Comparison of ENCODE assay signal across 9 cellular contexts in the genomic region with DNA sequence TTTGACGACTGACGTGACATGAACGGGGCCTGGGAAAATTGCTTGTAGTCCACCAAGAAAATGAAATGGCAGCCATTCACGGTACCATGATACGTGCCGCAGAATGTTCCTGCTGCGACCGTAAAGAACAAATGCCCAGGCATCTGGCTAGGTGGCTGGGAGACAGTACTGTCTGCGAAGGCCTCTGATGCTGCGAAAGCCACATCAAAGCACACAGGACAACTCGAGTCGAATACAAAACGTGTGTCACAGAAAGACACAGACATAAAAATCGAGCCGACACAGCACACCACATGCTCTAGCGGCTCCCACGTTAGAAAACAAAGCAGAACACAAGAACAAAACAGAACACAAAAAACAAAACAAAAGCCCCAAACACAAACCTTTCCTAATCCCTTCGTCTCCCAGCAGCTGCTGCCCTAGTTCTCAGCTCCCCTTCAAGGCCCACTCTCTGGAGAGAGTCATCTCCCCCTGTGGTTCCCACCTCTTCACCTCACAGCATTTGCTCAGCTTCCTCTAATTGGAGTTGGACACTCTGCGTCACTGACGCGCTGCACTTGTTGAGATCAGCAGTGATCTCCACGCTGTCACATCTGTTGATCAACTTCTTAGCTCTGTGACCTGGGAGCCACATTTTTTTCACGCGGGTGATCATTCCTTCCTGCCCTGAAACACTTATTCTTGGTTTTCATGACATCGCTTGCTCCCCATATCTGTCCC.
DNase-seq lines count a peak whose midpoint lies in the region; ATAC-seq and TF ChIP-seq lines count a peak whose summit lies in the region.
"Had no signal": no experiment of that assay in that cellular context is flagged by ENCODE, and none has a peak within 500 bp of the region (broad histone marks: within the 10 kb centered on the region; RNA-seq: fewer than 3 reads in every experiment).

No MANE protein-coding gene starts in this region.

- H3K27me3 Mint-ChIP-seq in Caco-2 (ENCODE audit: insufficient read depth, unreplicated experiment): no peaks in the 10 kb centered on the region
- H3K27me3 Mint-ChIP-seq in activated CD4-positive, alpha-beta T cell treated with anti-CD3 and anti-CD28 coated beads, Interleukin-2, amount 10 ng/mL, durations not matched to agents 24 days and 14 days: no peaks in the 10 kb centered on the region

- CTCF ChIA-PET in Caco-2 (lab: Charles Lee): no interaction called here
- CTCF ChIA-PET in PC-3 (lab: Charles Lee): no interaction called here

- no peaks in the 10 kb centered on the region for H3K9me3 ChIP-seq in Caco-2
- no peaks in the 10 kb centered on the region for H3K9me3 ChIP-seq in smooth muscle cell (replicated peaks; ENCODE audit: low read depth)
- no peaks in the 10 kb centered on the region for H3K9me3 ChIP-seq in PC-3 (ENCODE audit: low read length)

- H3K27me3 ChIP-seq in Caco-2 (replicated peaks; ENCODE audit: control insufficient read depth, insufficient read depth, low read length) (no peaks in the 10 kb centered on the region), smooth muscle cell (ENCODE audit: low read depth) (no peaks in the 10 kb centered on the region), PC-3 (ENCODE audit: low read length) (no peaks in the 10 kb centered on the region)

- no peak overlapping the region for H2AFZ ChIP-seq in smooth muscle cell (ENCODE audit: low read depth)
- H2AFZ ChIP-seq in PC-3 (ENCODE audit: low read length): no peak overlapping the region

- ATAC-seq in PC-3: no peak

- BruUV-seq in Caco-2 (replicated peaks; lab: Mats Ljungman, UMichigan) (no TSS peak), PC-3 (replicated peaks; lab: Mats Ljungman, UMichigan) (no TSS peak)

- H3K36me3 ChIP-seq in Caco-2 (ENCODE audit: control insufficient read depth, insufficient read depth, low read length) (no peaks in the 10 kb centered on the region; the same call in none of the 2 replicates), smooth muscle cell (ENCODE audit: low read depth) (no peaks in the 10 kb centered on the region), PC-3 (ENCODE audit: low read depth, low read length) (peaks cover 22% of the 10 kb centered on the region)

- WGBS in smooth muscle cell (ENCODE audit: low lambda C conversion rate): 93% methylated on average over 25 of the region's 25 CpGs

- H3K9ac ChIP-seq in smooth muscle cell (ENCODE audit: low read depth) (no peak overlapping the region), PC-3 (ENCODE audit: low read length) (no peak overlapping the region)

- no peaks in the 10 kb centered on the region for H3K4me1 Mint-ChIP-seq in Caco-2 (ENCODE audit: low read depth, unreplicated experiment)
- peaks cover 41% of the 10 kb centered on the region for H3K4me1 Mint-ChIP-seq in activated CD4-positive, alpha-beta T cell treated with anti-CD3 and anti-CD28 coated beads, Interleukin-2, amount 10 ng/mL, durations not matched to agents 24 days and 14 days

- H3K4me2 ChIP-seq in smooth muscle cell (no peak overlapping the region), PC-3 (ENCODE audit: low read length) (no peak overlapping the region)

- H3K79me2 ChIP-seq in smooth muscle cell (ENCODE audit: low read depth): no peaks in the 10 kb centered on the region
- peaks cover 42% of the 10 kb centered on the region for H3K79me2 ChIP-seq in PC-3 (ENCODE audit: low read length)

- peak overlapping the region; percentile 3 for H3K27ac Mint-ChIP-seq in Caco-2 (ENCODE audit: unreplicated experiment)
- H3K27ac Mint-ChIP-seq in activated CD4-positive, alpha-beta T cell treated with anti-CD3 and anti-CD28 coated beads, Interleukin-2, amount 10 ng/mL, durations not matched to agents 24 days and 14 days: peak overlapping the region; percentile 95

- DNase-seq in Caco-2 (no peak), smooth muscle cell (lab: John Stamatoyannopoulos, UW; ENCODE audit: unreplicated experiment) (no peak), C1 segment of cervical spinal cord (lab: John Stamatoyannopoulos, UW) (no peak), PC-3 (no peak), SKM-1 (lab: John Stamatoyannopoulos, UW; ENCODE audit: unreplicated experiment) (no peak)
- DNase-seq in activated CD4-positive, alpha-beta T cell treated with anti-CD3 and anti-CD28 coated beads, Interleukin-2, amount 10 ng/mL, durations not matched to agents 24 days and 14 days: peak; percentile 91
- peak; percentile 22 to 53 for DNase-seq in stimulated activated CD4-positive, alpha-beta T cell treated with anti-CD3 and anti-CD28 coated beads, Interleukin-1b, Interleukin-23, amount 100 ng/mL, for 4 hours (ENCODE audit: low read depth in 2 of 2)
- DNase-seq: NCI-H526 treated with DMSO at 0.1 percent for 48 hours had no signal

- H3K27ac ChIP-seq in angular gyrus (ENCODE audit: low read depth, low read length) (peak overlapping the region; percentile 57), smooth muscle cell (ENCODE audit: low read depth) (no peak overlapping the region), PC-3 (ENCODE audit: low read length) (no peak overlapping the region)

- intact Hi-C loops in Caco-2 (cut with micrococcal nuclease; ENCODE audit: unreplicated experiment): no loop called here
- intact Hi-C loops in activated CD4-positive, alpha-beta T cell treated with anti-CD3 and anti-CD28 coated beads, Interleukin-2, amount 10 ng/mL, durations not matched to agents 24 days and 14 days (cut with micrococcal nuclease): no loop called here
- intact Hi-C loops in PC-3 (cut with micrococcal nuclease): no loop called here

- POLR2A ChIA-PET in Caco-2 (lab: Charles Lee) (no interaction called here), PC-3 (lab: Charles Lee; ENCODE audit: unreplicated experiment) (no interaction called here)

- no peak for TF ChIP-seq CTCF in Caco-2 (IDR thresholded peaks at IDR 0.05; ENCODE audit: insufficient read depth in 1 of 2, low read depth in 1 of 2, low read length in 1 of 2, severe bottlenecking in 1 of 2, unreplicated experiment in 1 of 2)
- TF ChIP-seq CTCF in smooth muscle cell (IDR thresholded peaks at IDR 0.05; ENCODE audit: borderline replicate concordance, insufficient read depth, poor library complexity, severe bottlenecking): no peak
- TF ChIP-seq CTCF in PC-3 (conservative IDR thresholded peaks at IDR 0.05; ENCODE audit: low read depth, low read length): no peak

- peaks cover 12% of the 10 kb centered on the region for H3K36me3 Mint-ChIP-seq in Caco-2 (ENCODE audit: insufficient read depth, unreplicated experiment)
- peaks cover 32% of the 10 kb centered on the region for H3K36me3 Mint-ChIP-seq in activated CD4-positive, alpha-beta T cell treated with anti-CD3 and anti-CD28 coated beads, Interleukin-2, amount 10 ng/mL, durations not matched to agents 24 days and 14 days (ENCODE audit: low read depth)

- H3K4me1 ChIP-seq in Caco-2 (no peaks in the 10 kb centered on the region), smooth muscle cell (ENCODE audit: low read depth) (no peaks in the 10 kb centered on the region), PC-3 (ENCODE audit: insufficient read depth, low read length) (no peaks in the 10 kb centered on the region)

- no peak overlapping the region for H3K4me3 Mint-ChIP-seq in Caco-2 (ENCODE audit: unreplicated experiment)
- peak overlapping the region; percentile 85 for H3K4me3 Mint-ChIP-seq in activated CD4-positive, alpha-beta T cell treated with anti-CD3 and anti-CD28 coated beads, Interleukin-2, amount 10 ng/mL, durations not matched to agents 24 days and 14 days

- H4K20me1 ChIP-seq in smooth muscle cell (ENCODE audit: low read depth) (peaks cover 31% of the 10 kb centered on the region), PC-3 (ENCODE audit: low read length) (no peaks in the 10 kb centered on the region)

- H3F3A ChIP-seq in smooth muscle cell (ENCODE audit: low read depth) (no peaks in the 10 kb centered on the region), PC-3 (ENCODE audit: low read length, unreplicated experiment) (no peaks in the 10 kb centered on the region)

- no peaks in the 10 kb centered on the region for H3K9me2 ChIP-seq in PC-3 (replicated peaks; ENCODE audit: low read length)

- no peaks in the 10 kb centered on the region for H3K9me3 Mint-ChIP-seq in Caco-2 (ENCODE audit: unreplicated experiment)
- H3K9me3 Mint-ChIP-seq in activated CD4-positive, alpha-beta T cell treated with anti-CD3 and anti-CD28 coated beads, Interleukin-2, amount 10 ng/mL, durations not matched to agents 24 days and 14 days: no peaks in the 10 kb centered on the region

- H3K4me3 ChIP-seq in Caco-2 (ENCODE audit: low read depth, low read length) (no peak overlapping the region), smooth muscle cell (no peak overlapping the region), PC-3 (ENCODE audit: low read length) (no peak overlapping the region)

Comparison
In these comparisons a context has a peak if more than half of its experiments do, and no peak if none do; other contexts are left out.
1. DNase-seq: peak in activated CD4-positive, alpha-beta T cell treated with anti-CD3 and anti-CD28 coated beads, Interleukin-2, amount 10 ng/mL, durations not matched to agents 24 days and 14 days (single experiment) and stimulated activated CD4-positive, alpha-beta T cell treated with anti-CD3 and anti-CD28 coated beads, Interleukin-1b, Interleukin-23, amount 100 ng/mL, for 4 hours (2 of 2); none in Caco-2 (0 of 2), smooth muscle cell (single experiment), C1 segment of cervical spinal cord (0 of 14), PC-3 (single experiment) and SKM-1 (single experiment).